Comparison of ENCODE assay signal across 7 cellular contexts in the genomic region with DNA sequence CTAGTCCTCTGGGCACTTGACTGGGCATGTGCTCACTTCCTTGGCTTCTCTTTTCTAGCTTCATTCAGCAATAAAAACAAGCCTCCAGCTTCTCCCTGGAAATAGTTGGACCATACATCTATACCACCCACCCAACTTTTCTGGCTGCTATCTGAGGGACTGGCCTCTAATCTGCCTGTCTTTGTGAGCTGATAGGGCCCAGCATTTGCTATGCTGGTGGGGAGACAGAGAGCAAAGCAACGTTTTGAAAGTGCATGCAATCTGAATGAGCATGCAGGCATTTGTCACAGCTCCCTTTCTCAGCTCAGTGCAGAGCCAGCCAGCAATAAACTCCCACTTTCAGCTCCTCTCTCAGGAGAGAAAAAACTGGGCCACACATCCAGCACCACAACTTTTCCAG.
"Had no signal": no experiment of that assay in that cellular context is flagged by ENCODE, and none has a peak within 500 bp of the region (broad histone marks: within the 10 kb centered on the region; RNA-seq: fewer than 3 reads in every experiment).

No MANE protein-coding gene starts in this region.

- H3K9ac ChIP-seq: KMS-11 had no signal

- H3K27ac ChIP-seq: HL-60, KMS-11 had no signal

- FAIRE-seq: HepG2, HTR-8/SVneo had no signal

- DNase-seq: IMR-90, KBM-7, KG1 had no signal

- H3K4me2 ChIP-seq: KMS-11 had no signal

- ATAC-seq: HepG2 had no signal
